Comparison of ENCODE assay signal across 8 cellular contexts in the genomic region with DNA sequence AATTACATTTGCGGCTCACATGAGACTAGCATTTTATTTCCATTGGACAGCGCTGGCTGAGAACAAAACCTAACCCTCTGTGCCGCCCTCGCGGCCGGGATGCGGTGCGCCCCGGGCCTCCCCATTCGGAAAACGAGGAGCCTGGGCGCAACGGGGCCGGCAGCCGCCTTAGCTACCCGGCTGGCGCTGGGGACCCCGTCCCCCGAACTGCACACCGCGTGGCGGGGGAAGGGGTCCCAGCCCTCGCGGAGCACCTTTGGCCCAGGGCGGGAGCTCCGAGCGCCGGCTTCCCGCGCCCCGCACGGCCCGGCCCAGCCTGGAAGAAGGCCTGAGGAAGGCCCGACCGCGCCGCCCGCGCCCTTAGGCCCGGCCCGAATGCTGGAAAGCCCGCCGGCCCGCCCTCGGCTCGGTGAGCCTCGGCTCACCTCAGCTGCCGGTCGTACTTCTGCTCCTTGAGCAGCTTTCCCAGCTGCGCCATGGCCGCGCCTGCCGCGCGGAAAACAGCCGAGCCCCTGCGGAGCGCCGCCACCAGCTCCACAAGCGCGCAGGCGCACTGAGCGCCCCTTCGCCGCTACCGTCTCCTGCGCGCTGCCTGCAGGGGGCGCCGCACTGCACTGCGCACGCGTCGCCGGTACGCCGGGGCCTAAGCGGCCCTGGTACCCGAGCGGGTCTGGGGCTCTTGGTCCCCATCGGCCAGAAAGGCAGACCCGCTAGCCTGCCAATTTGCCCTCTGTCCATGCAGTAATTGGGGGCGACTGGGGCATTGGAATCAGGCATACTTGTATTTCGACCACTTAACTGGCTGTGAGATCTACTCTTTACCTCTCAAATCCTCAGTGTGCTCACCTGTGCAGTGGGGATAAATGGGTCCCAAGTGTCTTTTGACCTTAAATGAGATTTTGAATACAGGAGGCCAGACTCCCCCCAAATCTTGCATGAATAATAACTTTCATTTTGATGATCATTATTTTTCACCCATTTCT. TPM values are rescaled to one million over a fixed set of nuclear protein-coding genes. Genes with fewer than 3 reads are reported as not detected.
DNase-seq lines count a peak whose midpoint lies in the region; ATAC-seq, FAIRE-seq and TF ChIP-seq lines count a peak whose summit lies in the region.

TSS of gene NAE1 (minus strand) at position 555 of the 983 bp plus-strand sequence. CDS start at position 478, 77 bp downstream.

- H3K4me3 ChIP-seq in right atrium auricular region (peak within 1 kb of the TSS; percentile 69 to 91), uterus (peak within 1 kb of the TSS; percentile 51 to 57)

- intact Hi-C loops in T-helper 1 cell treated with Interleukin-12 subunit alpha and Interleukin-12 subunit beta and Interleukin-4 antibody, amounts not matched to agents 30 ng/mL and 1 ng/mL, for 36 hours (cut with micrococcal nuclease): loop anchor here (1.0 to 5.0 kb wide), 5 partner anchors 38 to 226 kb away; partner anchors contain the start of genes CMTM3, DYNC1LI2 and RRAD
- intact Hi-C loops in uterus (cut with DNase I; ENCODE audit: low total_unique reads): no loop called here

- TF ChIP-seq CTCF in right atrium auricular region (IDR thresholded peaks at IDR 0.05) (peak; percentile 97 to 99), uterus (IDR thresholded peaks at IDR 0.05) (peak; percentile 93 to 99 (median 98))

- peaks cover 14% of the 10 kb centered on the region for H3K36me3 ChIP-seq in right atrium auricular region
- H3K36me3 ChIP-seq in uterus: no peaks in the 10 kb centered on the region

- H3K9me3 ChIP-seq in right atrium auricular region (no peaks in the 10 kb centered on the region), uterus (no peaks in the 10 kb centered on the region)

- ATAC-seq in HG02852 (IDR thresholded peaks at IDR 0.05; ENCODE audit: unreplicated experiment): peak; percentile 87

- peak within 1 kb of the TSS; percentile 87 to 92 for H3K27ac ChIP-seq in right atrium auricular region
- H3K27ac ChIP-seq in uterus: peak within 1 kb of the TSS; percentile 86 to 92

- no peaks in the 10 kb centered on the region for H3K27me3 ChIP-seq in right atrium auricular region
- H3K27me3 ChIP-seq in uterus: no peaks in the 10 kb centered on the region

- peaks cover 0 to 17% of the 10 kb centered on the region in 2 donors for H3K4me1 ChIP-seq in right atrium auricular region
- peaks cover 0 to 11% of the 10 kb centered on the region in 2 donors for H3K4me1 ChIP-seq in uterus

- TF ChIP-seq POLR2A in GM12892 (IDR thresholded peaks at IDR 0.05; ENCODE audit: low read depth, low read length) (peak; percentile 88), uterus (IDR thresholded peaks at IDR 0.05) (peak; percentile 87 to 94)

- DNase-seq in GM12892 (ENCODE audit: insufficient read length): peak; percentile 90
- DNase-seq in NCI-H1436 treated with DMSO at 0.1 percent for 48 hours (lab: John Stamatoyannopoulos, UW): peak; percentile 29
- DNase-seq in amniotic stem cell (lab: John Stamatoyannopoulos, UW): peak; percentile 68
- DNase-seq in right atrium auricular region (ENCODE audit: low spot score): peak; percentile 73
- DNase-seq in pulmonary artery endothelial cell (ENCODE audit: low read depth, low spot score): peak; percentile 36
- peak; percentile 73 to 87 for DNase-seq in uterus

- peak; percentile 96 for FAIRE-seq in GM12892 (lab: Jason Lieb, UNC)

RNA-seq across cellular contexts. Expression of gene NAE1, which starts in this region (rescaled TPM):
- polyA plus RNA-seq in GM12892 (2012; ENCODE audit: missing spikeins): 71.5 TPM
- total RNA-seq in T-helper 1 cell treated with Interleukin-12 subunit alpha and Interleukin-12 subunit beta and Interleukin-4 antibody, amounts not matched to agents 30 ng/mL and 1 ng/mL, for 36 hours: 77.5 and 78.8 TPM in 2 replicates
- total RNA-seq in right atrium auricular region (10 to 100 TPM; 25.6 to 27.3 TPM), pulmonary artery endothelial cell (70.2 and 77.2 TPM in 2 replicates), uterus (10 to 100 TPM; 32.6 to 83.5 (median 59.8) TPM)

Comparison
In these comparisons a context has a peak if more than half of its experiments do, and no peak if none do; other contexts are left out.
1. Peak in every context shown above with its lines: DNase-seq, ATAC-seq, H3K4me3 ChIP-seq and H3K27ac ChIP-seq.
2. DNase-seq: peak in every context shown above with its lines; median percentile 90 in GM12892; 80 in uterus; 73 in right atrium auricular region; 68 in amniotic stem cell; 36 in pulmonary artery endothelial cell; 29 in NCI-H1436 treated with DMSO at 0.1 percent for 48 hours.